Comparison of ENCODE assay signal across 8 cellular contexts in the genomic region with DNA sequence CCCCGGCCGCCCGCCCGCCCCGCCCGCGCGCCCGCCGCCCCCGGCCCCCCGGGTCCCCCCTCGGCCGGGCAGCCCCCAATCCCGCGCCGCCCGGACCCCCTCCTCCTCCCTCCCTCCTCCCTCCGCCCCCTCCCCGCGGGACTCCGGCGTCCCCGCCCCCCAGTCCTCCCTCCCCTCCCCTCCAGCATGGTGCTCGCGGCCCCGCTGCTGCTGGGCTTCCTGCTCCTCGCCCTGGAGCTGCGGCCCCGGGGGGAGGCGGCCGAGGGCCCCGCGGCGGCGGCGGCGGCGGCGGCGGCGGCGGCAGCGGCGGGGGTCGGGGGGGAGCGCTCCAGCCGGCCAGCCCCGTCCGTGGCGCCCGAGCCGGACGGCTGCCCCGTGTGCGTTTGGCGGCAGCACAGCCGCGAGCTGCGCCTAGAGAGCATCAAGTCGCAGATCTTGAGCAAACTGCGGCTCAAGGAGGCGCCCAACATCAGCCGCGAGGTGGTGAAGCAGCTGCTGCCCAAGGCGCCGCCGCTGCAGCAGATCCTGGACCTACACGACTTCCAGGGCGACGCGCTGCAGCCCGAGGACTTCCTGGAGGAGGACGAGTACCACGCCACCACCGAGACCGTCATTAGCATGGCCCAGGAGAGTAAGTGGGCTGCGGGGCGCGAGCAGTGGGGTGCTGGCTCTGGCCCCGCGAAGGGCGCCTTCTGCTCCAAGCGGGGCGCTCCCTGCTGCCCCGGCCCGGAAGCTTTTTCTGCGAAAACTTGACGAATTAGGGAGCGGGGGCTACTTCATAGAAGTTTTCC. TPM values are rescaled to one million over a fixed set of nuclear protein-coding genes. Genes with fewer than 3 reads are reported as not detected.
DNase-seq lines count a peak whose midpoint lies in the region; ATAC-seq and TF ChIP-seq lines count a peak whose summit lies in the region.

No MANE protein-coding gene starts in this region.

- no peaks in the 10 kb centered on the region for H3K9me3 Mint-ChIP-seq in nephron progenitor cell

- TF ChIP-seq CTCF in 22Rv1 (IDR thresholded peaks at IDR 0.05) (peak; percentile 37), GM12875 (IDR thresholded peaks at IDR 0.05; ENCODE audit: borderline replicate concordance, insufficient read depth, low read depth, low read length) (0 out of 2 replicates have a peak, but pooled peaks have one; percentile 2), fibroblast of mammary gland (conservative IDR thresholded peaks at IDR 0.05; ENCODE audit: control insufficient read depth, insufficient read depth, low read depth, low read length) (no peak), nephron progenitor cell (IDR thresholded peaks at IDR 0.05) (no peak)

- peaks cover 14% of the 10 kb centered on the region for H3K36me3 Mint-ChIP-seq in nephron progenitor cell (ENCODE audit: low read depth)

- H3K4me3 Mint-ChIP-seq in nephron progenitor cell, result peak overlapping the region; percentile 97

- H3K4me1 ChIP-seq in urinary bladder (ENCODE audit: insufficient read depth), result no peaks in the 10 kb centered on the region

- peak; percentile 66 for DNase-seq in NOMO-1 treated with DMSO at 0.1 percent for 48 hours (lab: John Stamatoyannopoulos, UW; ENCODE audit: unreplicated experiment)
- DNase-seq in activated T-cell treated with anti-CD3 and anti-CD28 coated beads, Interleukin-2, amount 50 U/mL, for 48 hours, result peak; percentile 61 to 72
- DNase-seq in fibroblast of mammary gland (ENCODE audit: low read depth), result peak; percentile 66
- peak; percentile 84 for DNase-seq in nephron progenitor cell

- H3K27ac ChIP-seq in 22Rv1 (peak overlapping the region; percentile 79), urinary bladder (ENCODE audit: low read depth) (no peak overlapping the region)

- peaks cover 66% of the 10 kb centered on the region for H3K4me1 Mint-ChIP-seq in nephron progenitor cell

- peak overlapping the region; percentile 99 for H3K27ac Mint-ChIP-seq in nephron progenitor cell

- H3K36me3 ChIP-seq in urinary bladder (ENCODE audit: insufficient read depth), result no peaks in the 10 kb centered on the region

- 3% methylated on average over 79 of the region's 90 CpGs for WGBS in urinary bladder

- ATAC-seq in HG02938 (IDR thresholded peaks at IDR 0.05; ENCODE audit: unreplicated experiment), result peak; percentile 41

- H3K4me3 ChIP-seq in GM12875 (ENCODE audit: low read depth, low read length) (peak overlapping the region; percentile 84), fibroblast of mammary gland (ENCODE audit: control insufficient read depth, low read depth, low read length) (peak overlapping the region; percentile 70), urinary bladder (ENCODE audit: low read depth, low read length) (peak overlapping the region; percentile 76)

- peaks cover 3% of the 10 kb centered on the region for H3K27me3 Mint-ChIP-seq in nephron progenitor cell (ENCODE audit: low read depth, poor library complexity)

RNA-seq across cellular contexts. Expression of gene GDF11, which starts 0.4 kb away (rescaled TPM):
- total RNA-seq in urinary bladder, result 5.6 TPM
- 11.0 TPM for polyA plus RNA-seq in urinary bladder

RNA-seq across cellular contexts. Expression of gene CD63, which starts 14.5 kb away (rescaled TPM):
- 682 TPM for total RNA-seq in urinary bladder
- 1,016 TPM for polyA plus RNA-seq in urinary bladder

RNA-seq across cellular contexts. Expression of gene RDH5, which starts 23.1 kb away (rescaled TPM):
- 8.1 TPM for total RNA-seq in urinary bladder
- 8.7 TPM for polyA plus RNA-seq in urinary bladder

RNA-seq across cellular contexts. Expression of gene BLOC1S1, which starts 27.5 kb away (rescaled TPM):
- 48.4 TPM for total RNA-seq in urinary bladder
- polyA plus RNA-seq in urinary bladder, result 237 TPM

RNA-seq across cellular contexts. Expression of gene ITGA7, which starts 35.6 kb away (rescaled TPM):
- 36.0 TPM for total RNA-seq in urinary bladder
- polyA plus RNA-seq in urinary bladder, result 87.5 TPM

Comparison
In these comparisons a context has a peak if more than half of its experiments do, and no peak if none do; other contexts are left out.
1. CTCF ChIP-seq: peak in 22Rv1 (single experiment) and GM12875 (single experiment); none in fibroblast of mammary gland (single experiment) and nephron progenitor cell (single experiment).
2. Peak in every context shown above with its lines, with median percentiles within 50 percentile points of each other: H3K4me3 ChIP-seq and DNase-seq.